In genomic region chr22:20922141-20922751, GRCh38 we compare ENCODE assay signal across 17 cellular contexts. TPM values are rescaled to one million over a fixed set of nuclear protein-coding genes. Genes with fewer than 3 reads are reported as not detected.
DNase-seq lines count a peak whose midpoint lies in the region; ATAC-seq and TF ChIP-seq lines count a peak whose summit lies in the region.
"Had no signal": no experiment of that assay in that cellular context is flagged by ENCODE, and none has a peak within 500 bp of the region (broad histone marks: within the 10 kb centered on the region; RNA-seq: fewer than 3 reads in every experiment).

No MANE protein-coding gene starts in this region.

- H3K36me3 ChIP-seq in osteoblast (ENCODE audit: insufficient read depth, low read length), result no peaks in the 10 kb centered on the region
- H3K36me3 ChIP-seq in adrenal gland (replicated peaks in 1 of 2), result no peaks in the 10 kb centered on the region
- H3K36me3 ChIP-seq: colonic mucosa had no signal

- TF ChIP-seq POLR2A in NB4 (IDR thresholded peaks at IDR 0.05; ENCODE audit: extremely low read depth, insufficient read length), result no peak
- TF ChIP-seq POLR2A in adrenal gland (IDR thresholded peaks at IDR 0.05), result no peak

- CTCF ChIA-PET in activated CD4-positive, alpha-beta T cell treated with anti-CD3 and anti-CD28 coated beads for 36 hours (lab: Charles Lee), result interaction anchor here (0.6 kb wide), 2 partner anchors 70 to 174 kb away, joined by 3 read pairs; no protein-coding TSS in a partner anchor

- H3K79me2 ChIP-seq in osteoblast (ENCODE audit: insufficient read depth, low read length), result peaks cover 100% of the 10 kb centered on the region

- H3K27ac Mint-ChIP-seq in activated CD4-positive, alpha-beta T cell treated with anti-CD3 and anti-CD28 coated beads for 36 hours, result peak overlapping the region; percentile 70
- H3K27ac Mint-ChIP-seq in brain, result peak overlapping the region in 3 of 5 experiments; percentile 46 to 69 (median 54)
- H3K27ac Mint-ChIP-seq: activated CD4-positive, alpha-beta memory T cell treated with anti-CD3 and anti-CD28 coated beads for 36 hours had no signal

- TF ChIP-seq CTCF in NB4 (IDR thresholded peaks at IDR 0.05; ENCODE audit: low read depth, low read length) (no peak), brain (conservative IDR thresholded peaks at IDR 0.05) (no peak), osteoblast (IDR thresholded peaks at IDR 0.05; ENCODE audit: extremely low read depth, low read depth, low read length) (no peak), adrenal gland (IDR thresholded peaks at IDR 0.05) (no peak), GM20000 (IDR thresholded peaks at IDR 0.05; ENCODE audit: extremely low read depth, missing control alignments) (no peak)

- H3K4me2 ChIP-seq in osteoblast (ENCODE audit: insufficient read depth, low read length), result peak overlapping the region; percentile 16

- 40 to 90% (median 77%) methylated on average over 2 to 3 of the region's 3 CpGs for WGBS in adrenal gland, 4 donors

- H3K27ac ChIP-seq in osteoblast (ENCODE audit: low read depth, low read length) (no peak overlapping the region), adrenal gland (no peak overlapping the region)
- H3K27ac ChIP-seq: colonic mucosa, parathyroid adenoma, upper lobe of left lung had no signal

- H4K20me1 ChIP-seq in osteoblast (ENCODE audit: insufficient read depth, low read length), result peaks cover 55% of the 10 kb centered on the region

- no peak for DNase-seq in activated CD4-positive, alpha-beta T cell treated with anti-CD3 and anti-CD28 coated beads for 36 hours
- no peak for DNase-seq in activated CD4-positive, alpha-beta T cell treated with anti-CD3 and anti-CD28 coated beads, Interleukin-2, amount 50 U/mL, for 1 hour
- DNase-seq in NB4 (ENCODE audit: low read depth) (no peak), osteoblast (ENCODE audit: insufficient read length, low spot score, missing footprints) (no peak), adrenal gland (no peak), GM20000 (ENCODE audit: low spot score) (no peak)
- DNase-seq: activated CD4-positive, alpha-beta memory T cell treated with anti-CD3 and anti-CD28 coated beads for 36 hours; colonic mucosa; NCI-H1092 treated with DMSO at 0.1 percent for 48 hours; OCI-M1; stimulated activated CD4-positive, alpha-beta T cell treated with anti-CD3 and anti-CD28 coated beads, Interleukin-15, amount 100 ng/mL, for 24 hours; upper lobe of left lung had no signal

- peaks cover 23% of the 10 kb centered on the region for H3K4me1 ChIP-seq in osteoblast (ENCODE audit: insufficient read depth, low read length)
- H3K4me1 ChIP-seq in adrenal gland (replicated peaks in 1 of 2), result peaks cover 15 to 46% of the 10 kb centered on the region in 2 donors
- H3K4me1 ChIP-seq: parathyroid adenoma had no signal

- H3K36me3 Mint-ChIP-seq in activated CD4-positive, alpha-beta T cell treated with anti-CD3 and anti-CD28 coated beads for 36 hours (ENCODE audit: low read depth), result peaks cover 48% of the 10 kb centered on the region
- peaks cover 79% of the 10 kb centered on the region for H3K36me3 Mint-ChIP-seq in brain

- no peaks in the 10 kb centered on the region for H3K27me3 ChIP-seq in osteoblast (ENCODE audit: insufficient read depth, low read length)
- no peaks in the 10 kb centered on the region for H3K27me3 ChIP-seq in adrenal gland
- H3K27me3 ChIP-seq: colonic mucosa, upper lobe of left lung had no signal

- no peaks in the 10 kb centered on the region for H3K9me3 Mint-ChIP-seq in activated CD4-positive, alpha-beta T cell treated with anti-CD3 and anti-CD28 coated beads for 36 hours (ENCODE audit: low read depth)
- peaks cover 0 to 12% (median 2%) of the 10 kb centered on the region in 5 experiments for H3K9me3 Mint-ChIP-seq in brain
- H3K9me3 Mint-ChIP-seq: activated CD4-positive, alpha-beta memory T cell treated with anti-CD3 and anti-CD28 coated beads for 36 hours; activated naive CD4-positive, alpha-beta T cell treated with anti-CD3 and anti-CD28 coated beads, Interleukin-2, amount 50 U/mL, for 72 hours had no signal

- H3K9me3 ChIP-seq in osteoblast (ENCODE audit: low read depth, low read length), result no peaks in the 10 kb centered on the region
- H3K9me3 ChIP-seq in adrenal gland (replicated peaks in 1 of 3), result no peaks in the 10 kb centered on the region
- H3K9me3 ChIP-seq: colonic mucosa, HAP-1, upper lobe of left lung had no signal

- no peak for ATAC-seq in activated CD4-positive, alpha-beta T cell treated with anti-CD3 and anti-CD28 coated beads for 36 hours
- no peak for ATAC-seq in HG03135 (IDR thresholded peaks at IDR 0.05; ENCODE audit: unreplicated experiment)
- ATAC-seq: activated naive CD4-positive, alpha-beta T cell treated with anti-CD3 and anti-CD28 coated beads, Interleukin-2, amount 50 U/mL, for 72 hours had no signal

- H3K4me3 Mint-ChIP-seq in activated CD4-positive, alpha-beta T cell treated with anti-CD3 and anti-CD28 coated beads for 36 hours, result peak overlapping the region; percentile 22
- peak overlapping the region; percentile 34 to 77 (median 70) for H3K4me3 Mint-ChIP-seq in brain

- POLR2A ChIA-PET in activated CD4-positive, alpha-beta T cell treated with anti-CD3 and anti-CD28 coated beads for 36 hours (lab: Charles Lee), result interaction anchor here (0.7 to 1.0 kb wide), 2 partner anchors 11 to 68 kb away, joined by 3 to 4 read pairs; no protein-coding TSS in a partner anchor

- H3K4me1 Mint-ChIP-seq in activated CD4-positive, alpha-beta T cell treated with anti-CD3 and anti-CD28 coated beads for 36 hours, result peaks cover 52% of the 10 kb centered on the region
- H3K4me1 Mint-ChIP-seq in brain, result peaks cover 63% of the 10 kb centered on the region

- H3K4me3 ChIP-seq in NB4 (ENCODE audit: low read depth, low read length) (peak overlapping the region; percentile 17), osteoblast (ENCODE audit: insufficient read depth, low read length) (no peak overlapping the region), adrenal gland (no peak overlapping the region)
- H3K4me3 ChIP-seq: colonic mucosa, HAP-1, upper lobe of left lung had no signal

- intact Hi-C loops in activated CD4-positive, alpha-beta T cell treated with anti-CD3 and anti-CD28 coated beads for 36 hours (cut with DNase I, micrococcal nuclease), result loop anchor here in 1 of 2 experiments (10.0 kb wide), 1 partner anchor 163 kb away; no protein-coding TSS in a partner anchor
- intact Hi-C loops in adrenal gland (cut with DNase I), result no loop called here

- H3K27me3 Mint-ChIP-seq in activated CD4-positive, alpha-beta T cell treated with anti-CD3 and anti-CD28 coated beads for 36 hours, result no peaks in the 10 kb centered on the region
- H3K27me3 Mint-ChIP-seq in brain, result peaks cover 16% of the 10 kb centered on the region
- H3K27me3 Mint-ChIP-seq: activated CD4-positive, alpha-beta memory T cell treated with anti-CD3 and anti-CD28 coated beads for 36 hours had no signal

- no peak overlapping the region for H2AFZ ChIP-seq in osteoblast (ENCODE audit: low read length)
- H2AFZ ChIP-seq: parathyroid adenoma had no signal

RNA-seq across cellular contexts. Expression of gene CRKL, which starts 5.0 kb away (rescaled TPM):
- 10 to 100 TPM; 80.8 to 92.0 TPM for total RNA-seq in activated CD4-positive, alpha-beta T cell treated with anti-CD3 and anti-CD28 coated beads for 36 hours
- polyA plus RNA-seq in brain (ENCODE audit: insufficient read depth, low read depth, low replicate concordance), result 39.0 TPM
- total RNA-seq in osteoblast, result 31.2 and 38.4 TPM in 2 replicates
- 10 to 100 TPM; 40.1 to 69.1 (median 52.7) TPM for total RNA-seq in adrenal gland
- 10 to 100 TPM; 15.6 to 33.3 (median 25.3) TPM for polyA plus RNA-seq in adrenal gland

RNA-seq across cellular contexts. Expression of gene AIFM3, which starts 44.8 kb away (rescaled TPM):
- total RNA-seq in activated CD4-positive, alpha-beta T cell treated with anti-CD3 and anti-CD28 coated beads for 36 hours, result under 1 TPM in 1 of 2 experiments, not detected in 1; 0.21 TPM
- polyA plus RNA-seq in brain (ENCODE audit: insufficient read depth, low read depth, low replicate concordance) (33.8 TPM), adrenal gland (1 to 10 TPM in 2 of 3 donors, under 1 TPM in 1; 0.37 to 9.1 (median 6.1) TPM)
- total RNA-seq in osteoblast (0.59 and 0.72 TPM in 2 replicates), adrenal gland (1 to 10 TPM in 6 of 8 donors, under 1 TPM in 2; 0.72 to 5.0 (median 2.2) TPM)
- total RNA-seq: activated CD4-positive, alpha-beta memory T cell treated with anti-CD3 and anti-CD28 coated beads for 36 hours had no signal

RNA-seq across cellular contexts. Expression of gene LZTR1, which starts 59.9 kb away (rescaled TPM):
- total RNA-seq in activated CD4-positive, alpha-beta T cell treated with anti-CD3 and anti-CD28 coated beads for 36 hours, result 10 to 100 TPM; 31.9 to 40.5 TPM
- 25.4 TPM for polyA plus RNA-seq in brain (ENCODE audit: insufficient read depth, low read depth, low replicate concordance)
- 56.8 and 58.0 TPM in 2 replicates for total RNA-seq in osteoblast
- 10 to 100 TPM; 38.7 to 76.3 (median 55.8) TPM for total RNA-seq in adrenal gland
- polyA plus RNA-seq in adrenal gland, result 100 to 1,000 TPM in 1 of 3 donors, 10 to 100 TPM in 2; 32.6 to 100 (median 62.1) TPM
